8 cellular contexts compared by ENCODE assay signal in genomic region chr4:163161536-163162205, GRCh38. TPM values are rescaled to one million over a fixed set of nuclear protein-coding genes. Genes with fewer than 3 reads are reported as not detected.
A peak's percentile ranks its signal among the peaks of the same experiment; 100 is the strongest.
DNase-seq lines count a peak whose midpoint lies in the region; ATAC-seq and TF ChIP-seq lines count a peak whose summit lies in the region.
"Had no signal": no experiment of that assay in that cellular context is flagged by ENCODE, and none has a peak within 500 bp of the region (broad histone marks: within the 10 kb centered on the region; RNA-seq: fewer than 3 reads in every experiment).

No MANE protein-coding gene starts in this region.

- H3K4me3 ChIP-seq in MG63 (no peak overlapping the region), epithelial cell of esophagus (ENCODE audit: low read length) (no peak overlapping the region), psoas muscle (no peak overlapping the region)
- H3K4me3 ChIP-seq: heart right ventricle had no signal

- H3K4me1 ChIP-seq in psoas muscle, result peaks cover 37% of the 10 kb centered on the region

- H3K27ac ChIP-seq in psoas muscle, result peak overlapping the region; percentile 33
- H3K27ac ChIP-seq: heart right ventricle had no signal

- intact Hi-C loops in psoas muscle (cut with DNase I), result loop anchor here in 1 of 2 donors (10.0 kb wide), 1 partner anchor 457 kb away; no protein-coding TSS in a partner anchor

- no peaks in the 10 kb centered on the region for H3K27me3 ChIP-seq in MG63
- no peaks in the 10 kb centered on the region for H3K27me3 ChIP-seq in psoas muscle (ENCODE audit: insufficient read depth in 3 of 3, low read length in 2 of 3)
- H3K27me3 ChIP-seq: heart right ventricle had no signal

- H3K9me3 ChIP-seq in MG63 (no peaks in the 10 kb centered on the region), psoas muscle (no peaks in the 10 kb centered on the region)
- H3K9me3 ChIP-seq: heart right ventricle had no signal

- WGBS in psoas muscle, 3 donors, result 54 to 62% (median 55%) methylated on average over 7 of the region's 7 CpGs

- H3K36me3 ChIP-seq in MG63 (peaks cover 87% of the 10 kb centered on the region), psoas muscle (ENCODE audit: insufficient read depth in 1 of 2, low read depth in 1 of 2) (peaks cover 0 to 22% of the 10 kb centered on the region in 2 donors)

- TF ChIP-seq CTCF in epithelial cell of esophagus (IDR thresholded peaks at IDR 0.05; ENCODE audit: insufficient read depth, low read depth, low read length, missing control alignments) (no peak), psoas muscle (IDR thresholded peaks at IDR 0.05) (no peak)

- ATAC-seq in psoas muscle (peak in 1 of 4 donors; percentile 16), HG02678 (IDR thresholded peaks at IDR 0.05; ENCODE audit: unreplicated experiment) (no peak), GM19023 (IDR thresholded peaks at IDR 0.05; ENCODE audit: unreplicated experiment) (no peak)
- ATAC-seq: heart right ventricle had no signal

- DNase-seq in EL (peak; percentile 85), MG63 (peak; percentile 81), epithelial cell of esophagus (ENCODE audit: low read depth) (peak; percentile 69), psoas muscle (no peak), LoVo (ENCODE audit: low spot score) (no peak)
- DNase-seq: heart right ventricle had no signal

RNA-seq across cellular contexts. Expression of gene NAF1, which starts 5.0 kb away (rescaled TPM):
- total RNA-seq in MG63 (2014; rRNA removed; shearing (Covaris generic); ENCODE audit: low replicate concordance), result 31.3 and 33.8 TPM in 2 replicates
- total RNA-seq in psoas muscle, result 10 to 100 TPM; 16.8 to 28.1 (median 20.6) TPM
- 10 to 100 TPM in 1 of 3 donors, 1 to 10 TPM in 2; 7.0 to 11.3 (median 8.4) TPM for polyA plus RNA-seq in psoas muscle

Comparison
In these comparisons a context has a peak if more than half of its experiments do, and no peak if none do; other contexts are left out.
1. DNase-seq: peak in EL (single experiment), MG63 (single experiment) and epithelial cell of esophagus (single experiment); none in psoas muscle (0 of 2) and LoVo (single experiment).